ENCODE assay signal across 22 cellular contexts in genomic region chr5:67377651-67378050, GRCh38.
DNase-seq lines count a peak whose midpoint lies in the region; ATAC-seq and TF ChIP-seq lines count a peak whose summit lies in the region.
"Had no signal": no experiment of that assay in that cellular context is flagged by ENCODE, and none has a peak within 500 bp of the region (broad histone marks: within the 10 kb centered on the region; RNA-seq: fewer than 3 reads in every experiment).

No MANE protein-coding gene starts in this region.

- H3K4me3 ChIP-seq in HAP-1: no peak overlapping the region
- H3K4me3 ChIP-seq: GM23248, mucosa of descending colon, suprapubic skin had no signal

- in situ Hi-C loops in HAP-1 (cut with MboI; ENCODE audit: low sequenced_read_pairs): no loop called here
- in situ Hi-C loops in GM13977 (cut with MboI; ENCODE audit: low pct_unique_long_range_greater_than_20kb, low sequenced_read_pairs, unreplicated experiment): no loop called here

- H3K27me3 ChIP-seq in HAP-1 (ENCODE audit: low read depth): peaks cover 4% of the 10 kb centered on the region; the same call in 1 of the 2 replicates
- H3K27me3 ChIP-seq: neutrophil, suprapubic skin had no signal

- no peak for TF ChIP-seq CTCF in glutamatergic neuron (IDR thresholded peaks at IDR 0.05; ENCODE audit: partially characterized antibody, unreplicated experiment)
- TF ChIP-seq CTCF in GM13977 (IDR thresholded peaks at IDR 0.05; ENCODE audit: extremely low read depth, insufficient read depth, missing control alignments): no peak

- peaks cover 2% of the 10 kb centered on the region for H3K27me3 Mint-ChIP-seq in glutamatergic neuron (ENCODE audit: unreplicated experiment)
- H3K27me3 Mint-ChIP-seq: activated CD8-positive, alpha-beta T cell treated with anti-CD3 and anti-CD28 coated beads for 36 hours; CD4-positive, alpha-beta T cell had no signal

- peak; percentile 11 for DNase-seq in COLO668 (lab: John Stamatoyannopoulos, UW; ENCODE audit: unreplicated experiment)
- DNase-seq in HAP-1 (ENCODE audit: low spot score in 2 of 2): peak; percentile 34 to 51
- peak; percentile 31 for DNase-seq in NCI-H69 (lab: John Stamatoyannopoulos, UW)
- DNase-seq in glutamatergic neuron: peak; percentile 36
- no peak for DNase-seq in GM13977 (ENCODE audit: low spot score)
- DNase-seq: activated CD4-positive, CD25-positive, alpha-beta regulatory T cell; activated CD8-positive, alpha-beta T cell treated with anti-CD3 and anti-CD28 coated beads for 36 hours; activated naive CD4-positive, alpha-beta T cell treated with Interleukin-2 at 50 U/mL for 16 hours; activated T-cell treated with anti-CD3 and anti-CD28 coated beads, Interleukin-2, amount 50 U/mL, for 1 hour; CD4-positive, alpha-beta T cell; DND-41; erythroblast; GM23248; Kasumi-1; mucosa of descending colon; right cardiac atrium; SIG-M5 had no signal

- H3K4me3 Mint-ChIP-seq in glutamatergic neuron (ENCODE audit: unreplicated experiment): no peak overlapping the region
- H3K4me3 Mint-ChIP-seq: activated CD8-positive, alpha-beta T cell treated with anti-CD3 and anti-CD28 coated beads for 36 hours; CD4-positive, alpha-beta T cell had no signal

- peak overlapping the region; percentile 67 for H3K27ac Mint-ChIP-seq in glutamatergic neuron (ENCODE audit: unreplicated experiment)
- H3K27ac Mint-ChIP-seq: activated CD8-positive, alpha-beta T cell treated with anti-CD3 and anti-CD28 coated beads for 36 hours; CD4-positive, alpha-beta T cell had no signal

- no peaks in the 10 kb centered on the region for H3K36me3 ChIP-seq in HAP-1 (replicated peaks)
- H3K36me3 ChIP-seq: neutrophil, suprapubic skin had no signal

- no peaks in the 10 kb centered on the region for H3K9me3 Mint-ChIP-seq in glutamatergic neuron (ENCODE audit: unreplicated experiment)
- H3K9me3 Mint-ChIP-seq: activated CD8-positive, alpha-beta T cell treated with anti-CD3 and anti-CD28 coated beads for 36 hours; CD4-positive, alpha-beta T cell had no signal

- ATAC-seq in HG03460 (IDR thresholded peaks at IDR 0.05; ENCODE audit: unreplicated experiment): no peak
- no peak for ATAC-seq in GM19324 (IDR thresholded peaks at IDR 0.05; ENCODE audit: low FRiP score, unreplicated experiment)
- ATAC-seq in GM18868 (IDR thresholded peaks at IDR 0.05; ENCODE audit: unreplicated experiment): no peak
- ATAC-seq: activated CD8-positive, alpha-beta T cell treated with anti-CD3 and anti-CD28 coated beads for 36 hours; mucosa of descending colon; right cardiac atrium had no signal

- H3K4me1 ChIP-seq in HAP-1: no peaks in the 10 kb centered on the region

- H3K36me3 Mint-ChIP-seq in glutamatergic neuron (ENCODE audit: unreplicated experiment): no peaks in the 10 kb centered on the region

- peaks cover 26% of the 10 kb centered on the region for H3K4me1 Mint-ChIP-seq in glutamatergic neuron (ENCODE audit: low read depth, unreplicated experiment)

- no peaks in the 10 kb centered on the region for H3K9me3 ChIP-seq in HAP-1
- H3K9me3 ChIP-seq: mucosa of descending colon, neutrophil, suprapubic skin had no signal
